Comparison of ENCODE assay signal across 9 cellular contexts in genomic region chr7:90262438-90262837, GRCh38. TPM values are rescaled to one million over a fixed set of nuclear protein-coding genes. Genes with fewer than 3 reads are reported as not detected.
DNase-seq lines count a peak whose midpoint lies in the region; ATAC-seq and TF ChIP-seq lines count a peak whose summit lies in the region.
"Had no signal": no experiment of that assay in that cellular context is flagged by ENCODE, and none has a peak within 500 bp of the region (broad histone marks: within the 10 kb centered on the region; RNA-seq: fewer than 3 reads in every experiment).

No MANE protein-coding gene starts in this region.

- TF ChIP-seq CTCF in type B pancreatic cell (conservative IDR thresholded peaks at IDR 0.05), result peak; percentile 76

- no peak overlapping the region for H3K4me3 Mint-ChIP-seq in type B pancreatic cell
- no peak overlapping the region for H3K4me3 Mint-ChIP-seq in activated naive CD8-positive, alpha-beta T cell treated with anti-CD3 and anti-CD28 coated beads, Interleukin-2, amount 50 U/mL, for 24 hours

- no peaks in the 10 kb centered on the region for H3K36me3 Mint-ChIP-seq in type B pancreatic cell
- H3K36me3 Mint-ChIP-seq in activated naive CD8-positive, alpha-beta T cell treated with anti-CD3 and anti-CD28 coated beads, Interleukin-2, amount 50 U/mL, for 24 hours (ENCODE audit: low read depth), result no peaks in the 10 kb centered on the region

- H3K9me3 Mint-ChIP-seq in type B pancreatic cell, result no peaks in the 10 kb centered on the region
- H3K9me3 Mint-ChIP-seq in activated naive CD8-positive, alpha-beta T cell treated with anti-CD3 and anti-CD28 coated beads, Interleukin-2, amount 50 U/mL, for 24 hours, result no peaks in the 10 kb centered on the region

- no peaks in the 10 kb centered on the region for H3K4me1 Mint-ChIP-seq in type B pancreatic cell (ENCODE audit: unreplicated experiment)
- H3K4me1 Mint-ChIP-seq in activated naive CD8-positive, alpha-beta T cell treated with anti-CD3 and anti-CD28 coated beads, Interleukin-2, amount 50 U/mL, for 24 hours, result no peaks in the 10 kb centered on the region

- H3K27ac Mint-ChIP-seq in type B pancreatic cell, result no peak overlapping the region
- no peak overlapping the region for H3K27ac Mint-ChIP-seq in activated naive CD8-positive, alpha-beta T cell treated with anti-CD3 and anti-CD28 coated beads, Interleukin-2, amount 50 U/mL, for 24 hours

- no peaks in the 10 kb centered on the region for H3K27me3 Mint-ChIP-seq in type B pancreatic cell
- H3K27me3 Mint-ChIP-seq in activated naive CD8-positive, alpha-beta T cell treated with anti-CD3 and anti-CD28 coated beads, Interleukin-2, amount 50 U/mL, for 24 hours, result peaks cover 5% of the 10 kb centered on the region

- DNase-seq in DMS114 treated with DMSO at 0.1 percent for 48 hours (lab: John Stamatoyannopoulos, UW; ENCODE audit: unreplicated experiment) (peak; percentile 38), HT1080 (ENCODE audit: low read depth) (peak; percentile 46), SK-N-DZ (ENCODE audit: low spot score) (peak; percentile 12), glomerular endothelial cell (ENCODE audit: extremely low read depth, low read depth, low spot score) (peak; percentile 25), type B pancreatic cell (ENCODE audit: extremely low spot score, unreplicated experiment) (no peak), cerebellar nuclear complex (lab: John Stamatoyannopoulos, UW) (no peak)
- no peak for DNase-seq in activated naive CD8-positive, alpha-beta T cell treated with anti-CD3 and anti-CD28 coated beads, Interleukin-2, amount 50 U/mL, for 24 hours

- peak; percentile 61 for ATAC-seq in GM19468 (IDR thresholded peaks at IDR 0.05; ENCODE audit: extremely low read depth, unreplicated experiment)
- no peak for ATAC-seq in activated naive CD8-positive, alpha-beta T cell treated with anti-CD3 and anti-CD28 coated beads, Interleukin-2, amount 50 U/mL, for 24 hours

RNA-seq across cellular contexts. Expression of gene CFAP69, which starts 17.5 kb away (rescaled TPM):
- 2.3 and 2.5 TPM in 2 replicates for total RNA-seq in HT1080 (2014; rRNA removed; shearing (Covaris generic))
- polyA plus RNA-seq in HT1080 (2015; cell fraction: cytosol; rRNA removed), result 1.1 and 2.2 TPM in 2 replicates
- 9.2 and 9.8 TPM in 2 replicates for polyA plus RNA-seq in HT1080 (2015; cell fraction: nucleus; rRNA removed)
- polyA plus RNA-seq in SK-N-DZ (2014; cell fraction: cytosol; rRNA removed), result 0.24 TPM in 1 of 2 replicates, not detected in the other
- 1.2 and 7.0 TPM in 2 replicates for polyA plus RNA-seq in SK-N-DZ (2014; cell fraction: nucleus; rRNA removed)
- total RNA-seq in glomerular endothelial cell (0.10 and 0.88 TPM in 2 replicates), type B pancreatic cell (ENCODE audit: low replicate concordance) (4.4 and 6.2 TPM in 2 replicates)

RNA-seq across cellular contexts. Expression of gene STEAP2, which starts 50.9 kb away (rescaled TPM):
- total RNA-seq in HT1080 (2014; rRNA removed; shearing (Covaris generic)), result 6.7 and 8.6 TPM in 2 replicates
- polyA plus RNA-seq in HT1080 (2015; cell fraction: cytosol; rRNA removed), result 8.0 and 9.0 TPM in 2 replicates
- polyA plus RNA-seq in HT1080 (2015; cell fraction: nucleus; rRNA removed), result 21.0 and 23.8 TPM in 2 replicates
- 0.34 and 1.5 TPM in 2 replicates for polyA plus RNA-seq in SK-N-DZ (2014; cell fraction: cytosol; rRNA removed)
- 0.43 and 0.72 TPM in 2 replicates for polyA plus RNA-seq in SK-N-DZ (2014; cell fraction: nucleus; rRNA removed)
- total RNA-seq in glomerular endothelial cell (0.05 and 0.70 TPM in 2 replicates), type B pancreatic cell (ENCODE audit: low replicate concordance) (1.7 and 3.3 TPM in 2 replicates)

RNA-seq across cellular contexts. Expression of gene FAM237B, which starts 58.7 kb away (rescaled TPM):
- not detected in 2 replicates for total RNA-seq in HT1080 (2014; rRNA removed; shearing (Covaris generic))
- polyA plus RNA-seq in HT1080 (2015; cell fraction: cytosol; rRNA removed), result not detected in 2 replicates
- not detected in 2 replicates for polyA plus RNA-seq in HT1080 (2015; cell fraction: nucleus; rRNA removed)
- polyA plus RNA-seq in SK-N-DZ (2014; cell fraction: cytosol; rRNA removed), result not detected in 2 replicates
- not detected in 2 replicates for polyA plus RNA-seq in SK-N-DZ (2014; cell fraction: nucleus; rRNA removed)
- total RNA-seq in glomerular endothelial cell, result not detected in 2 replicates
- total RNA-seq in type B pancreatic cell (ENCODE audit: low replicate concordance), result not detected in 2 replicates
- total RNA-seq: lung had no signal

Comparison
In these comparisons a context has a peak if more than half of its experiments do, and no peak if none do; other contexts are left out.
1. DNase-seq: peak in DMS114 treated with DMSO at 0.1 percent for 48 hours (single experiment), HT1080 (single experiment), SK-N-DZ (single experiment) and glomerular endothelial cell (single experiment); none in type B pancreatic cell (single experiment), activated naive CD8-positive, alpha-beta T cell treated with anti-CD3 and anti-CD28 coated beads, Interleukin-2, amount 50 U/mL, for 24 hours (single experiment) and cerebellar nuclear complex (0 of 2).